In the genomic region with DNA sequence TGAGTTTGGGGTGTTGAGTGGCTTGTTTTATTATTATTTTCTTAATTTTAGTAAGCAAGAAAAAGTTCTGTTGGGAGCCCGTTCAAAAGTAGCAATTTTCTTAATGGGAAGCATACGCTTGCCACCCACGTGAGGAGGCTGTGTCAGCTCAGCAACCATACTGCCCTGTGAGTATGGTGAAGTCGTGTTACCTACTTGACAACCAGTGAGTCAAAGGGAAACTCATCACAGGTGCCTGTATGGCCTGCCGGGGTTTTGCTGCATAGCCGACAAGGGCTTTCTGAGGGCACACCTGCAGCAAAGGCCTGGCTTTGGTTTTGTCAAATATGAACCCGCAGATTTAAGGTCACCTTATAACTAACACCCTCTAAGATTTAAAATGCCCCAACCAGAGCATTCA, we compare ENCODE assay signal across 8 cellular contexts. TPM values are rescaled to one million over a fixed set of nuclear protein-coding genes. Genes with fewer than 3 reads are reported as not detected.
DNase-seq lines count a peak whose midpoint lies in the region; ATAC-seq lines count a peak whose summit lies in the region.

No MANE protein-coding gene starts in this region.

- no peak overlapping the region for H3K14ac ChIP-seq in mesenchymal stem cell (ENCODE audit: low read length in 2 of 2)

- WGBS in mesenchymal stem cell = 95% methylated on average over 7 of the region's 7 CpGs

- H3K9me3 ChIP-seq in mesenchymal stem cell (ENCODE audit: control insufficient read depth, low read length) = no peaks in the 10 kb centered on the region

- ATAC-seq in GM18870 (IDR thresholded peaks at IDR 0.05; ENCODE audit: unreplicated experiment) (peak; percentile 68), HG02981 (IDR thresholded peaks at IDR 0.05; ENCODE audit: unreplicated experiment) (peak; percentile 74)

- no peak overlapping the region for H2BK15ac ChIP-seq in mesenchymal stem cell (ENCODE audit: low read depth, poor library complexity, severe bottlenecking)

- peak; percentile 69 for DNase-seq in activated CD4-positive, alpha-beta T cell treated with anti-CD3 and anti-CD28 coated beads for 48 hours
- DNase-seq in stimulated activated CD4-positive, alpha-beta T cell treated with anti-CD3 and anti-CD28 coated beads, Interleukin-15, amount 100 ng/mL, for 24 hours = peak; percentile 65
- DNase-seq in mesenchymal stem cell (no peak), dermis blood vessel endothelial cell (no peak), AG08395 (ENCODE audit: low spot score) (no peak), AG20443 (ENCODE audit: low spot score) (no peak)

- H3K4me1 ChIP-seq in mesenchymal stem cell (ENCODE audit: control insufficient read depth, insufficient read depth, low read depth, low read length) = peaks cover 10% of the 10 kb centered on the region

- peaks cover 36% of the 10 kb centered on the region for H3K79me1 ChIP-seq in mesenchymal stem cell (replicated peaks; ENCODE audit: low read length, poor library complexity, severe bottlenecking)

- H3K18ac ChIP-seq in mesenchymal stem cell (ENCODE audit: low read depth in 1 of 2, low read length in 2 of 2) = peak overlapping the region in 1 of 2 experiments; percentile 14

- H3K27ac ChIP-seq in mesenchymal stem cell (ENCODE audit: low read length, poor library complexity, severe bottlenecking) = no peak overlapping the region

- H3K4me3 ChIP-seq in mesenchymal stem cell (ENCODE audit: insufficient read depth in 1 of 2, low read depth in 1 of 2, low read length in 2 of 2) = no peak overlapping the region

- H3K23ac ChIP-seq in mesenchymal stem cell (ENCODE audit: low read length in 2 of 2) = no peak overlapping the region

- H3K27me3 ChIP-seq in mesenchymal stem cell (ENCODE audit: control insufficient read depth in 1 of 2, insufficient read depth in 1 of 2, low read length in 2 of 2) = no peaks in the 10 kb centered on the region

- no peak overlapping the region for H2BK5ac ChIP-seq in mesenchymal stem cell (ENCODE audit: low read depth, low read length, poor library complexity, severe bottlenecking)

- no peak overlapping the region for H2BK120ac ChIP-seq in mesenchymal stem cell (ENCODE audit: low read depth, low read length)

- H3K9ac ChIP-seq in mesenchymal stem cell (ENCODE audit: low read length) = no peak overlapping the region

- H2BK12ac ChIP-seq in mesenchymal stem cell (ENCODE audit: low read length in 2 of 2) = peak overlapping the region in 1 of 2 experiments; percentile 79

- H4K8ac ChIP-seq in mesenchymal stem cell (ENCODE audit: low read length) = no peak overlapping the region

- H3K4ac ChIP-seq in mesenchymal stem cell (ENCODE audit: low read depth in 1 of 2, low read length in 2 of 2) = no peak overlapping the region

- no peak overlapping the region for H2AK5ac ChIP-seq in mesenchymal stem cell (ENCODE audit: low read length, severe bottlenecking)

- H2AFZ ChIP-seq in mesenchymal stem cell (ENCODE audit: low read depth, low read length) = no peak overlapping the region

- no peaks in the 10 kb centered on the region for H3K36me3 ChIP-seq in mesenchymal stem cell (ENCODE audit: control insufficient read depth in 1 of 2, insufficient read depth in 2 of 2, low read depth in 1 of 2, low read length in 2 of 2)

- H4K91ac ChIP-seq in mesenchymal stem cell (ENCODE audit: low read length) = no peak overlapping the region

- H3K4me2 ChIP-seq in mesenchymal stem cell (ENCODE audit: low read length, poor library complexity, severe bottlenecking) = no peak overlapping the region

RNA-seq across cellular contexts. Expression of a gene that starts 31.1 kb away (rescaled TPM):
- polyA plus RNA-seq in mesenchymal stem cell (2013, experiment 1 of 2) = 4.4 TPM
- polyA plus RNA-seq in mesenchymal stem cell (2013, experiment 2 of 2) = 4.2 TPM
- 8.8 and 12.1 TPM in 2 replicates for total RNA-seq in dermis blood vessel endothelial cell

Comparison
In these comparisons a context has a peak if more than half of its experiments do, and no peak if none do; other contexts are left out.
1. DNase-seq: peak in activated CD4-positive, alpha-beta T cell treated with anti-CD3 and anti-CD28 coated beads for 48 hours (single experiment) and stimulated activated CD4-positive, alpha-beta T cell treated with anti-CD3 and anti-CD28 coated beads, Interleukin-15, amount 100 ng/mL, for 24 hours (single experiment); none in mesenchymal stem cell (single experiment), dermis blood vessel endothelial cell (single experiment), AG08395 (single experiment) and AG20443 (single experiment).